20 cellular contexts compared by ENCODE assay signal in genomic region chr7:47078241-47078640, GRCh38.
A peak's percentile ranks its signal among the peaks of the same experiment; 100 is the strongest.
DNase-seq lines count a peak whose midpoint lies in the region; ATAC-seq, FAIRE-seq and TF ChIP-seq lines count a peak whose summit lies in the region.
"Had no signal": no experiment of that assay in that cellular context is flagged by ENCODE, and none has a peak within 500 bp of the region (broad histone marks: within the 10 kb centered on the region; RNA-seq: fewer than 3 reads in every experiment).

No MANE protein-coding gene starts in this region.

- H3K27me3 ChIP-seq in astrocyte (ENCODE audit: insufficient read depth, low read length), result no peaks in the 10 kb centered on the region

- H3K9me3 Mint-ChIP-seq in astrocyte (ENCODE audit: unreplicated experiment), result peaks cover 2% of the 10 kb centered on the region
- H3K9me3 Mint-ChIP-seq: IgD-negative memory B cell had no signal

- no peaks in the 10 kb centered on the region for H3K9me3 ChIP-seq in astrocyte (ENCODE audit: insufficient read depth, low read depth, low read length)

- DNase-seq in HCEC 1CT (peak; percentile 14), astrocyte (ENCODE audit: low read depth) (peak; percentile 40), fibroblast of the aortic adventitia (ENCODE audit: low read depth) (peak; percentile 43), MV-4-11 (lab: John Stamatoyannopoulos, UW) (no peak), DMS53 (lab: John Stamatoyannopoulos, UW) (no peak)
- DNase-seq: ACHN; Calu3; CD4-positive, alpha-beta memory T cell; GDM1; Kasumi-1; NCI-H1417; NCI-H187 treated with DMSO at 0.1 percent for 48 hours; NCI-H446 had no signal

- peaks cover 4% of the 10 kb centered on the region for H3K4me1 Mint-ChIP-seq in astrocyte (ENCODE audit: low read depth, unreplicated experiment)
- H3K4me1 Mint-ChIP-seq: B cell; CD4-positive, alpha-beta memory T cell had no signal

- no peak overlapping the region for H2AFZ ChIP-seq in astrocyte (ENCODE audit: low read depth, low read length)

- H3K36me3 Mint-ChIP-seq in astrocyte (ENCODE audit: low read depth, unreplicated experiment), result no peaks in the 10 kb centered on the region
- H3K36me3 Mint-ChIP-seq: CD4-positive, alpha-beta memory T cell; IgD-negative memory B cell had no signal

- H3K27ac ChIP-seq in astrocyte (ENCODE audit: low read depth, low read length), result no peak overlapping the region
- H3K27ac ChIP-seq: RWPE1 had no signal

- H3K9ac ChIP-seq in astrocyte (ENCODE audit: low read length), result no peak overlapping the region

- no peaks in the 10 kb centered on the region for H3K36me3 ChIP-seq in astrocyte (ENCODE audit: insufficient read depth, low read length)

- H4K20me1 ChIP-seq in astrocyte (ENCODE audit: insufficient read depth, low read length), result no peaks in the 10 kb centered on the region

- H3K27ac Mint-ChIP-seq in astrocyte (ENCODE audit: unreplicated experiment), result no peak overlapping the region
- H3K27ac Mint-ChIP-seq: B cell; CD4-positive, alpha-beta memory T cell; IgD-negative memory B cell had no signal

- no peak overlapping the region for H3K4me3 Mint-ChIP-seq in astrocyte (ENCODE audit: unreplicated experiment)
- H3K4me3 Mint-ChIP-seq: B cell; CD4-positive, alpha-beta memory T cell; IgD-negative memory B cell had no signal

- ATAC-seq in GM21825 (IDR thresholded peaks at IDR 0.05; ENCODE audit: unreplicated experiment) (no peak), GM18907 (IDR thresholded peaks at IDR 0.05; ENCODE audit: unreplicated experiment) (no peak)

- peak; percentile 13 for FAIRE-seq in astrocyte (lab: Jason Lieb, UNC)
- FAIRE-seq: GM12892, H1 had no signal

- H3K4me3 ChIP-seq in astrocyte (ENCODE audit: insufficient read depth, low read depth, low read length), result no peak overlapping the region
- H3K4me3 ChIP-seq in fibroblast of the aortic adventitia (ENCODE audit: low read depth, low read length), result no peak overlapping the region

- TF ChIP-seq CTCF in astrocyte (IDR thresholded peaks at IDR 0.05; ENCODE audit: insufficient read depth, low read depth, low read length) (no peak), fibroblast of the aortic adventitia (IDR thresholded peaks at IDR 0.05; ENCODE audit: insufficient read depth, low read length) (no peak)

- no peaks in the 10 kb centered on the region for H3K4me1 ChIP-seq in astrocyte (ENCODE audit: insufficient read depth, low read length)

- H3K4me2 ChIP-seq in astrocyte (ENCODE audit: low read length), result no peak overlapping the region

- no peaks in the 10 kb centered on the region for H3K79me2 ChIP-seq in astrocyte (ENCODE audit: insufficient read depth, low read length)

- H3K27me3 Mint-ChIP-seq in astrocyte (ENCODE audit: low read depth, unreplicated experiment), result no peaks in the 10 kb centered on the region

Comparison
In these comparisons a context has a peak if more than half of its experiments do, and no peak if none do; other contexts are left out.
1. DNase-seq: peak in HCEC 1CT (single experiment), astrocyte (single experiment) and fibroblast of the aortic adventitia (single experiment); none in MV-4-11 (single experiment) and DMS53 (single experiment).